8 cellular contexts compared by ENCODE assay signal in genomic region chr14:29926228-29926627, GRCh38. TPM values are rescaled to one million over a fixed set of nuclear protein-coding genes. Genes with fewer than 3 reads are reported as not detected.
DNase-seq lines count a peak whose midpoint lies in the region; ATAC-seq and TF ChIP-seq lines count a peak whose summit lies in the region.

No MANE protein-coding gene starts in this region.

- intact Hi-C loops in activated CD4-positive, alpha-beta memory T cell treated with anti-CD3 and anti-CD28 coated beads for 36 hours (cut with micrococcal nuclease), result no loop called here
- intact Hi-C loops in mammary epithelial cell (cut with micrococcal nuclease), result loop anchor here (5.0 kb wide), 1 partner anchor 379 kb away; no protein-coding TSS in a partner anchor
- intact Hi-C loops in transverse colon (cut with DNase I; ENCODE audit: low total_unique reads), result no loop called here

- WGBS in mammary epithelial cell (ENCODE audit: low coverage, missing lambda C conversion rate), result 16% methylated on average over 7 of the region's 8 CpGs
- 11 to 12% methylated on average over 8 of the region's 8 CpGs for WGBS in lung, 2 donors
- 10% methylated on average over 8 of the region's 8 CpGs; no CpG with 5 or more reads in 1 of the 2 donors for WGBS in transverse colon (ENCODE audit: low coverage in 1 of 2), 2 donors

- H3K4me1 ChIP-seq in mammary epithelial cell (ENCODE audit: insufficient read depth, low read length) (peaks cover 5% of the 10 kb centered on the region), lung (ENCODE audit: control insufficient read depth in 2 of 2, insufficient read depth in 2 of 2, low read length in 2 of 2) (peaks cover 3 to 8% of the 10 kb centered on the region in 2 donors), transverse colon (peaks cover 0 to 19% (median 17%) of the 10 kb centered on the region in 4 donors)

- no peaks in the 10 kb centered on the region for H3K27me3 ChIP-seq in mammary epithelial cell (ENCODE audit: insufficient read depth, low read length)
- H3K27me3 ChIP-seq in lung (ENCODE audit: control insufficient read depth, insufficient read depth), result no peaks in the 10 kb centered on the region
- peaks cover 42% of the 10 kb centered on the region for H3K27me3 ChIP-seq in transverse colon

- H3K79me2 ChIP-seq in mammary epithelial cell (ENCODE audit: insufficient read depth, low read length), result no peaks in the 10 kb centered on the region

- peaks cover 26% of the 10 kb centered on the region for H3K27me3 Mint-ChIP-seq in activated CD4-positive, alpha-beta memory T cell treated with anti-CD3 and anti-CD28 coated beads for 36 hours
- peaks cover 19% of the 10 kb centered on the region for H3K27me3 Mint-ChIP-seq in activated CD4-positive, alpha-beta memory T cell treated with anti-CD3 and anti-CD28 coated beads, Interleukin-2, amount 10 ng/mL, durations not matched to agents 7 days and 5 days

- H3K36me3 ChIP-seq in mammary epithelial cell (ENCODE audit: insufficient read depth, low read length) (no peaks in the 10 kb centered on the region), lung (ENCODE audit: control insufficient read depth in 2 of 2, insufficient read depth in 2 of 2, low read length in 2 of 2) (no peaks in the 10 kb centered on the region), transverse colon (no peaks in the 10 kb centered on the region)

- in situ Hi-C loops in mammary epithelial cell (cut with MboI; ENCODE audit: low sequenced_read_pairs in 2 of 2) (no loop called here), transverse colon (cut with MboI; ENCODE audit: low pct_ligation_motif_present in 1 of 4, low pct_unique_long_range_greater_than_20kb in 1 of 4, low sequenced_read_pairs in 3 of 4) (no loop called here)

- no peak for DNase-seq in activated CD4-positive, alpha-beta memory T cell treated with anti-CD3 and anti-CD28 coated beads for 36 hours
- DNase-seq in activated CD4-positive, alpha-beta memory T cell treated with anti-CD3 and anti-CD28 coated beads, Interleukin-2, amount 10 ng/mL, durations not matched to agents 7 days and 5 days, result no peak
- DNase-seq in mammary epithelial cell (no peak), lung (ENCODE audit: low spot score) (no peak), transverse colon (no peak), DMS114 treated with DMSO at 0.1 percent for 48 hours (lab: John Stamatoyannopoulos, UW; ENCODE audit: unreplicated experiment) (no peak), NCI-H2227 (lab: John Stamatoyannopoulos, UW; ENCODE audit: unreplicated experiment) (no peak)
- no peak for DNase-seq in stimulated activated CD4-positive, alpha-beta T cell treated with anti-CD3 and anti-CD28 coated beads, Interleukin-4, amount 100 ng/mL, for 1 hour

- POLR2A ChIA-PET in activated CD4-positive, alpha-beta memory T cell treated with anti-CD3 and anti-CD28 coated beads for 36 hours (lab: Charles Lee), result no interaction called here
- POLR2A ChIA-PET in activated CD4-positive, alpha-beta memory T cell treated with anti-CD3 and anti-CD28 coated beads, Interleukin-2, amount 10 ng/mL, durations not matched to agents 7 days and 5 days (lab: Charles Lee), result no interaction called here

- no peak for TF ChIP-seq POLR2A in transverse colon (IDR thresholded peaks at IDR 0.05)

- peaks cover 7% of the 10 kb centered on the region for H3K4me1 Mint-ChIP-seq in activated CD4-positive, alpha-beta memory T cell treated with anti-CD3 and anti-CD28 coated beads for 36 hours (ENCODE audit: low read depth)
- H3K4me1 Mint-ChIP-seq in activated CD4-positive, alpha-beta memory T cell treated with anti-CD3 and anti-CD28 coated beads, Interleukin-2, amount 10 ng/mL, durations not matched to agents 7 days and 5 days, result peaks cover 6% of the 10 kb centered on the region

- H3K4me3 Mint-ChIP-seq in activated CD4-positive, alpha-beta memory T cell treated with anti-CD3 and anti-CD28 coated beads for 36 hours, result peak overlapping the region; percentile 44
- H3K4me3 Mint-ChIP-seq in activated CD4-positive, alpha-beta memory T cell treated with anti-CD3 and anti-CD28 coated beads, Interleukin-2, amount 10 ng/mL, durations not matched to agents 7 days and 5 days, result no peak overlapping the region

- H3K4me2 ChIP-seq in mammary epithelial cell (ENCODE audit: insufficient read depth, low read depth, low read length), result peak overlapping the region; percentile 93

- ATAC-seq in lung (ENCODE audit: insufficient read depth, low FRiP score), result no peak

- H3K27ac ChIP-seq in mammary epithelial cell (ENCODE audit: insufficient read depth, low read depth, low read length) (no peak overlapping the region), lung (ENCODE audit: low read depth in 1 of 2, low read length in 1 of 2) (no peak overlapping the region), transverse colon (peak overlapping the region in 3 of 4 donors; percentile 78 to 88 (median 79))

- CTCF ChIA-PET in activated CD4-positive, alpha-beta memory T cell treated with anti-CD3 and anti-CD28 coated beads for 36 hours (lab: Charles Lee), result no interaction called here
- CTCF ChIA-PET in activated CD4-positive, alpha-beta memory T cell treated with anti-CD3 and anti-CD28 coated beads, Interleukin-2, amount 10 ng/mL, durations not matched to agents 7 days and 5 days (lab: Charles Lee), result no interaction called here
- CTCF ChIA-PET in mammary epithelial cell (lab: Charles Lee; ENCODE audit: low non-redundant PET), result no interaction called here

- H4K20me1 ChIP-seq in mammary epithelial cell (ENCODE audit: insufficient read depth, low read length), result no peaks in the 10 kb centered on the region

- peak overlapping the region; percentile 90 for H2AFZ ChIP-seq in mammary epithelial cell (ENCODE audit: low read depth, low read length)

- no TSS peak for BruUV-seq in mammary epithelial cell (replicated peaks; lab: Mats Ljungman, UMichigan)

- dilution Hi-C loops in mammary epithelial cell (cut with HindIII; ENCODE audit: low sequenced_read_pairs), result no loop called here

- H3K27ac Mint-ChIP-seq in activated CD4-positive, alpha-beta memory T cell treated with anti-CD3 and anti-CD28 coated beads for 36 hours, result no peak overlapping the region
- H3K27ac Mint-ChIP-seq in activated CD4-positive, alpha-beta memory T cell treated with anti-CD3 and anti-CD28 coated beads, Interleukin-2, amount 10 ng/mL, durations not matched to agents 7 days and 5 days, result no peak overlapping the region

- no peak for TF ChIP-seq CTCF in mammary epithelial cell (conservative IDR thresholded peaks at IDR 0.05 in 1 of 2, IDR thresholded peaks at IDR 0.05 in 1 of 2; ENCODE audit: extremely low read depth in 1 of 2, insufficient read depth in 1 of 2, low read depth in 1 of 2, low read length in 2 of 2)
- no peak for TF ChIP-seq CTCF in lung (IDR thresholded peaks at IDR 0.05; ENCODE audit: control extremely low read depth, extremely low read depth)
- TF ChIP-seq CTCF in transverse colon (IDR thresholded peaks at IDR 0.05), result no peak

- no peaks in the 10 kb centered on the region for H3K9me3 ChIP-seq in mammary epithelial cell (replicated peaks; ENCODE audit: insufficient read depth, low read length)
- no peaks in the 10 kb centered on the region for H3K9me3 ChIP-seq in lung (ENCODE audit: control insufficient read depth in 2 of 2, insufficient read depth in 1 of 2, low read length in 1 of 2)
- no peaks in the 10 kb centered on the region for H3K9me3 ChIP-seq in transverse colon

- TF ChIP-seq EP300 in transverse colon (IDR thresholded peaks at IDR 0.05; ENCODE audit: low read depth), result no peak

- no peak overlapping the region for H3K9ac ChIP-seq in mammary epithelial cell (ENCODE audit: insufficient read depth, low read length)

- peaks cover 5% of the 10 kb centered on the region for H3K36me3 Mint-ChIP-seq in activated CD4-positive, alpha-beta memory T cell treated with anti-CD3 and anti-CD28 coated beads for 36 hours
- H3K36me3 Mint-ChIP-seq in activated CD4-positive, alpha-beta memory T cell treated with anti-CD3 and anti-CD28 coated beads, Interleukin-2, amount 10 ng/mL, durations not matched to agents 7 days and 5 days (ENCODE audit: low read depth), result peaks cover 6% of the 10 kb centered on the region

- H3K4me3 ChIP-seq in mammary epithelial cell (replicated peaks in 1 of 3; ENCODE audit: insufficient read depth in 1 of 3, low read depth in 2 of 3, low read length in 3 of 3) (peak overlapping the region in 1 of 3 experiments; percentile 53), lung (peak overlapping the region; percentile 88), transverse colon (peak overlapping the region; percentile 64 to 79 (median 76))

- no peaks in the 10 kb centered on the region for H3K9me3 Mint-ChIP-seq in activated CD4-positive, alpha-beta memory T cell treated with anti-CD3 and anti-CD28 coated beads for 36 hours
- H3K9me3 Mint-ChIP-seq in activated CD4-positive, alpha-beta memory T cell treated with anti-CD3 and anti-CD28 coated beads, Interleukin-2, amount 10 ng/mL, durations not matched to agents 7 days and 5 days, result no peaks in the 10 kb centered on the region

RNA-seq across cellular contexts. Expression of gene PRKD1, which starts 1.4 kb away (rescaled TPM):
- not detected for total RNA-seq in activated CD4-positive, alpha-beta memory T cell treated with anti-CD3 and anti-CD28 coated beads for 36 hours
- total RNA-seq in activated CD4-positive, alpha-beta memory T cell treated with anti-CD3 and anti-CD28 coated beads, Interleukin-2, amount 10 ng/mL, durations not matched to agents 7 days and 5 days, result not detected
- total RNA-seq in mammary epithelial cell (1 to 10 TPM; 1.4 to 6.3 TPM), lung (10 to 100 TPM; 17.2 to 20.9 TPM), transverse colon (1 to 10 TPM; 3.5 to 6.4 (median 4.4) TPM)
- polyA plus RNA-seq in mammary epithelial cell (0.23 TPM), lung (1 to 10 TPM; 4.0 to 5.2 TPM)
- 0.67 TPM for polyA minus RNA-seq in mammary epithelial cell

Comparison
In these comparisons a context has a peak if more than half of its experiments do, and no peak if none do; other contexts are left out.
1. H3K27ac ChIP-seq: peak in transverse colon (3 of 4); none in mammary epithelial cell (single experiment) and lung (0 of 2).